8 cellular contexts compared by ENCODE assay signal in genomic region chr15:90954712-90955671, GRCh38. TPM values are rescaled to one million over a fixed set of nuclear protein-coding genes. Genes with fewer than 3 reads are reported as not detected.
DNase-seq lines count a peak whose midpoint lies in the region; ATAC-seq and TF ChIP-seq lines count a peak whose summit lies in the region.

RCCD1 (plus strand) TSS chr15:90954884; CDS start chr15:90956735, 1,851 bp downstream.

- H3K9ac ChIP-seq in iPS-15b (ENCODE audit: low read depth, low read length): peak within 1 kb of the TSS; percentile 90

- BruUV-seq in MCF 10A (replicated peaks; lab: Mats Ljungman, UMichigan): TSS peak; percentile 71

- no peaks in the 10 kb centered on the region for H3K9me3 ChIP-seq in iPS-15b (ENCODE audit: control insufficient read depth, insufficient read depth, low read length)

- no peaks in the 10 kb centered on the region for H3K27me3 ChIP-seq in iPS-15b (ENCODE audit: control insufficient read depth, insufficient read depth, low read length)

- peak within 1 kb of the TSS; percentile 77 for H3K4me3 Mint-ChIP-seq in MCF 10A (ENCODE audit: unreplicated experiment)

- peaks cover 48% of the 10 kb centered on the region for H3K36me3 Mint-ChIP-seq in MCF 10A (ENCODE audit: insufficient read depth, unreplicated experiment)

- POLR2A ChIA-PET in MCF 10A (lab: Yijun Ruan, JAX): interaction anchor here (0.7 to 3.3 kb wide), 14 partner anchors 12 to 68 kb away, joined by 3 to 20 read pairs (median 6); partner anchors contain the start of genes HDDC3, PRC1, UNC45A and VPS33B

- no peaks in the 10 kb centered on the region for H3K4me1 ChIP-seq in iPS-15b (ENCODE audit: control insufficient read depth, insufficient read depth, low read length)

- ATAC-seq in GM18498 (IDR thresholded peaks at IDR 0.05; ENCODE audit: unreplicated experiment) (peak; percentile 94), HG02938 (IDR thresholded peaks at IDR 0.05; ENCODE audit: unreplicated experiment) (peak; percentile 92)

- H3K4me3 ChIP-seq in iPS-15b (ENCODE audit: low read depth, low read length) (peak within 1 kb of the TSS; percentile 82), skeletal muscle cell (ENCODE audit: low read depth, low read length) (peak within 1 kb of the TSS; percentile 83)

- CTCF ChIA-PET in MCF 10A (lab: Yijun Ruan, JAX): interaction anchor here (0.5 to 8.4 kb wide), 20 partner anchors 8 to 315 kb away, joined by 3 to 116 read pairs (median 11); partner anchors contain the start of genes HDDC3, UNC45A and VPS33B

- peaks cover 10% of the 10 kb centered on the region for H3K4me1 Mint-ChIP-seq in MCF 10A (ENCODE audit: insufficient read depth, unreplicated experiment)

- DNase-seq in NCI-H187 treated with DMSO at 0.1 percent for 48 hours (lab: John Stamatoyannopoulos, UW) (peak; percentile 82), UCSD-AML1 (lab: John Stamatoyannopoulos, UW; ENCODE audit: unreplicated experiment) (peak; percentile 91), MCF 10A (ENCODE audit: unreplicated experiment) (peak; percentile 97), skeletal muscle cell (ENCODE audit: low read depth) (peak; percentile 81), NCI-H526 treated with DMSO at 0.1 percent for 48 hours (lab: John Stamatoyannopoulos, UW) (no peak)

- no peak for TF ChIP-seq CTCF in MCF 10A (IDR thresholded peaks at IDR 0.05; ENCODE audit: unreplicated experiment)

- intact Hi-C loops in MCF 10A (cut with micrococcal nuclease): loop anchor here (2.0 kb wide), 1 partner anchor 20 kb away; the partner anchor contains the start of gene UNC45A

- no peaks in the 10 kb centered on the region for H3K9me3 Mint-ChIP-seq in MCF 10A (ENCODE audit: unreplicated experiment)

- peaks cover 26% of the 10 kb centered on the region for H3K36me3 ChIP-seq in iPS-15b (ENCODE audit: control insufficient read depth, insufficient read depth, low read length)

- H3K27ac Mint-ChIP-seq in MCF 10A (ENCODE audit: low read depth, unreplicated experiment): peak within 1 kb of the TSS; percentile 84

- no peaks in the 10 kb centered on the region for H3K27me3 Mint-ChIP-seq in MCF 10A (ENCODE audit: insufficient read depth, unreplicated experiment)

RNA-seq across cellular contexts. Expression of gene RCCD1, which starts in this region (rescaled TPM):
- total RNA-seq in MCF 10A (2022): 21.5 and 29.0 TPM in 2 replicates
